ENCODE assay signal across 8 cellular contexts in the genomic region with DNA sequence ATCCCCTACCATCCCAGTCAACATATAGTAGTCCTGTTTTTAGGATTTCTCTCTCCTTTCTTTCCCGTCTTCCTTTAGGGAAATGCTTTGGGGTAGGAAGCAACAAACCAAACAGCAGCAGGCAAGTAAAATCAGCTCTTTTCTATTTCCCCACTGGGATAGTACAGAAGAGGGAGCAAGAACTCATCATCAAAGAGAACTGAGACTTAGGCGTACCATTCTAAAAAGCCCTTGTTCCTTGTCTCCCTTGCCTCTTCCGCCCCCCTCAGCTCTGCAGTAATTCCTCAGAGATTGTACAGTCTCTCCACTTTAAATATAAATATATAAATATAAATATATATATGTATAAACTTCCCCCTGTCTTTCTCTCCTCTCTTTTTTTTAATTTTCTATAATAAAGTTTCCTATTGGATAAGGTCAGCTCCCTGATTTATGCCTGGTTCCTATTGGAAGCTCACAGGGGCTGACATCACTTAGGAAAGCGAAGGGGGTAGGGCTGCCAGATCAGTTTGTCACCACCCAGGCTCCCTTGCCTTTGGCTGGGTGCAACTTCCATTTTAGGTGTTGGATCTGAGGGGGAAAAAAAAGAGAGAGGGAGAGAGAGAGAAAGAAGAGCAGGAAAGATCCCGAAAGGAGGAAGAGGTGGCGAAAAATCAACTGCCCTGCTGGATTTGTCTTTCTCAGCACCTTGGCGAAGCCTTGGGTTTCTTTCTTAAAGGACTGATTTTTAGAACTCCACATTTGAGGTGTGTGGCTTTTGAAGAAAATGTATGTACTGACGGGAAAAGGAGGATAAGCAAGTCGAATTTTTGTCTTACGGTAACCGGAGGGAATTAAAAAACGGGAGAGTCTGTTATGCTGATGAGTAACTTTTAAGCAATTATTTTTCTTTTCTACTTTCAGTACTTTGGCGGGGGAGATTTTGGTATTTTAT. TPM values are rescaled to one million over a fixed set of nuclear protein-coding genes. Genes with fewer than 3 reads are reported as not detected.
DNase-seq lines count a peak whose midpoint lies in the region; ATAC-seq and TF ChIP-seq lines count a peak whose summit lies in the region.

A gene with protein sequence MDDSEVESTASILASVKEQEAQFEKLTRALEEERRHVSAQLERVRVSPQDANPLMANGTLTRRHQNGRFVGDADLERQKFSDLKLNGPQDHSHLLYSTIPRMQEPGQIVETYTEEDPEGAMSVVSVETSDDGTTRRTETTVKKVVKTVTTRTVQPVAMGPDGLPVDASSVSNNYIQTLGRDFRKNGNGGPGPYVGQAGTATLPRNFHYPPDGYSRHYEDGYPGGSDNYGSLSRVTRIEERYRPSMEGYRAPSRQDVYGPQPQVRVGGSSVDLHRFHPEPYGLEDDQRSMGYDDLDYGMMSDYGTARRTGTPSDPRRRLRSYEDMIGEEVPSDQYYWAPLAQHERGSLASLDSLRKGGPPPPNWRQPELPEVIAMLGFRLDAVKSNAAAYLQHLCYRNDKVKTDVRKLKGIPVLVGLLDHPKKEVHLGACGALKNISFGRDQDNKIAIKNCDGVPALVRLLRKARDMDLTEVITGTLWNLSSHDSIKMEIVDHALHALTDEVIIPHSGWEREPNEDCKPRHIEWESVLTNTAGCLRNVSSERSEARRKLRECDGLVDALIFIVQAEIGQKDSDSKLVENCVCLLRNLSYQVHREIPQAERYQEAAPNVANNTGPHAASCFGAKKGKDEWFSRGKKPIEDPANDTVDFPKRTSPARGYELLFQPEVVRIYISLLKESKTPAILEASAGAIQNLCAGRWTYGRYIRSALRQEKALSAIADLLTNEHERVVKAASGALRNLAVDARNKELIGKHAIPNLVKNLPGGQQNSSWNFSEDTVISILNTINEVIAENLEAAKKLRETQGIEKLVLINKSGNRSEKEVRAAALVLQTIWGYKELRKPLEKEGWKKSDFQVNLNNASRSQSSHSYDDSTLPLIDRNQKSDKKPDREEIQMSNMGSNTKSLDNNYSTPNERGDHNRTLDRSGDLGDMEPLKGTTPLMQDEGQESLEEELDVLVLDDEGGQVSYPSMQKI (plus strand): TSS at position 502 of the 934 bp plus-strand sequence. CDS start 29,677 bp downstream, outside the sequence.

- ATAC-seq in GM18508 (IDR thresholded peaks at IDR 0.05; ENCODE audit: insufficient read depth, unreplicated experiment), result peak; percentile 87
- ATAC-seq in HG02943 (IDR thresholded peaks at IDR 0.05; ENCODE audit: low read depth, unreplicated experiment), result peak; percentile 92

- DNase-seq in AG04450 (ENCODE audit: low read depth, low spot score) (peak; percentile 96), NCI-H2227 (lab: John Stamatoyannopoulos, UW; ENCODE audit: unreplicated experiment) (peak; percentile 92), amniotic stem cell (lab: John Stamatoyannopoulos, UW) (peak; percentile 95), cardiac septum (ENCODE audit: low spot score) (peak; percentile 90), occipital lobe (lab: John Stamatoyannopoulos, UW) (peak; percentile 69)
- DNase-seq in activated CD8-positive, alpha-beta memory T cell treated with anti-CD3 and anti-CD28 coated beads for 24 hours, result no peak

- POLR2A ChIA-PET in AG04450 (lab: Yijun Ruan, JAX), result interaction anchor here (0.6 to 2.7 kb wide), 9 partner anchors 10 to 298 kb away, joined by 3 to 15 read pairs (median 5); a partner anchor contains a TSS

- no peaks in the 10 kb centered on the region for H3K9me3 ChIP-seq in AG04450 (ENCODE audit: control insufficient read depth, insufficient read depth, low read length)

- H3K27ac ChIP-seq in AG04450 (ENCODE audit: low read depth, low read length), result peak within 1 kb of the TSS; percentile 98

- peak within 1 kb of the TSS; percentile 89 for H3K4me3 ChIP-seq in AG04450 (ENCODE audit: low read depth, low read length)

- TF ChIP-seq CTCF in AG04450 (IDR thresholded peaks at IDR 0.05; ENCODE audit: low read depth, low read length), result no peak

- no peaks in the 10 kb centered on the region for H3K27me3 ChIP-seq in AG04450 (ENCODE audit: control insufficient read depth, insufficient read depth, low read length)

- intact Hi-C loops in cardiac septum (cut with DNase I), result loop anchor here (2.0 kb wide), 2 partner anchors 17 to 39 kb away; no protein-coding TSS in a partner anchor

- CTCF ChIA-PET in AG04450 (lab: Charles Lee), result interaction anchor here (0.5 to 9.9 kb wide), 16 partner anchors 9 to 763 kb away, joined by 3 to 157 read pairs (median 4); a partner anchor contains a TSS

RNA-seq across cellular contexts. Expression of the gene that starts here (rescaled TPM):
- 190 and 191 TPM in 2 replicates for polyA plus RNA-seq in AG04450 (2011; rRNA removed)
- polyA minus RNA-seq in AG04450 (2011; rRNA and poly(A)+ RNA removed), result 509 and 760 TPM in 2 replicates
- total RNA-seq in cardiac septum (73.8 TPM), occipital lobe (122 TPM)
